ENCODE assay signal across 29 cellular contexts in genomic region chr7:25575634-25576033, GRCh38.
"Had no signal": no experiment of that assay in that cellular context is flagged by ENCODE, and none has a peak within 500 bp of the region (broad histone marks: within the 10 kb centered on the region; RNA-seq: fewer than 3 reads in every experiment).

No MANE protein-coding gene starts in this region.

- H3K27me3 ChIP-seq: hepatocyte, left lung, sigmoid colon, spleen, suprapubic skin, tibial artery, upper lobe of right lung had no signal

- H3K27me3 Mint-ChIP-seq: stimulated activated naive CD8-positive, alpha-beta T cell treated with anti-CD3 and anti-CD28 coated beads, Interleukin-15, Interleukin-2, amounts not matched to agents 100 ng/mL and 50 ng/mL, for 24 hours had no signal

- H3K4me2 ChIP-seq: hepatocyte had no signal

- H3K4me1 Mint-ChIP-seq: immature natural killer cell; naive B cell; natural killer cell; stimulated activated effector memory CD8-positive, alpha-beta T cell treated with anti-CD3 and anti-CD28 coated beads, Interleukin-12 subunit alpha, Interleukin-12 subunit beta, amount 100 ng/mL, for 72 hours had no signal

- H2AFZ ChIP-seq: hepatocyte, parathyroid adenoma had no signal

- H3K4me3 Mint-ChIP-seq: immature natural killer cell; mesothelial cell of epicardium; naive B cell; natural killer cell; neural crest cell; stimulated activated effector memory CD8-positive, alpha-beta T cell treated with anti-CD3 and anti-CD28 coated beads, Interleukin-12 subunit alpha, Interleukin-12 subunit beta, amount 100 ng/mL, for 72 hours; stimulated activated naive CD8-positive, alpha-beta T cell treated with anti-CD3 and anti-CD28 coated beads, Interleukin-15, Interleukin-2, amounts not matched to agents 100 ng/mL and 50 ng/mL, for 24 hours had no signal

- H3K79me2 ChIP-seq: hepatocyte, parathyroid adenoma had no signal

- H3K4me3 ChIP-seq: heart right ventricle, hepatocyte, left lung, lung, psoas muscle, sigmoid colon, spleen, suprapubic skin, thoracic aorta, tibial artery, upper lobe of right lung had no signal

- H3K27ac ChIP-seq: heart right ventricle, hepatocyte, left lung, parathyroid adenoma, psoas muscle, sigmoid colon, spleen, suprapubic skin, thoracic aorta, tibial artery, upper lobe of right lung had no signal

- H3K9me3 ChIP-seq: heart right ventricle, left lung, psoas muscle, sigmoid colon, spleen, suprapubic skin, thoracic aorta, tibial artery, upper lobe of right lung had no signal

- H3K9me3 Mint-ChIP-seq: immature natural killer cell; mesothelial cell of epicardium; natural killer cell; neural crest cell; stimulated activated effector memory CD8-positive, alpha-beta T cell treated with anti-CD3 and anti-CD28 coated beads, Interleukin-12 subunit alpha, Interleukin-12 subunit beta, amount 100 ng/mL, for 72 hours; stimulated activated naive CD8-positive, alpha-beta T cell treated with anti-CD3 and anti-CD28 coated beads, Interleukin-15, Interleukin-2, amounts not matched to agents 100 ng/mL and 50 ng/mL, for 24 hours had no signal

- ATAC-seq: heart right ventricle; left colon; left lung; natural killer cell; psoas muscle; stimulated activated effector memory CD8-positive, alpha-beta T cell treated with anti-CD3 and anti-CD28 coated beads, Interleukin-12 subunit alpha, Interleukin-12 subunit beta, amount 100 ng/mL, for 72 hours; upper lobe of right lung had no signal

- H3K4me1 ChIP-seq: heart right ventricle, left lung, parathyroid adenoma, sigmoid colon, spleen, suprapubic skin, tibial artery, upper lobe of right lung had no signal

- H3K27ac Mint-ChIP-seq: immature natural killer cell; mesothelial cell of epicardium; natural killer cell; stimulated activated effector memory CD8-positive, alpha-beta T cell treated with anti-CD3 and anti-CD28 coated beads, Interleukin-12 subunit alpha, Interleukin-12 subunit beta, amount 100 ng/mL, for 72 hours; stimulated activated naive CD8-positive, alpha-beta T cell treated with anti-CD3 and anti-CD28 coated beads, Interleukin-15, Interleukin-2, amounts not matched to agents 100 ng/mL and 50 ng/mL, for 24 hours had no signal

- DNase-seq: heart right ventricle; immature natural killer cell; kidney; left colon; left lung; mesendoderm; naive B cell; natural killer cell; nucleus accumbens; psoas muscle; sigmoid colon; small intestine; spleen; stimulated activated CD4-positive, alpha-beta T cell treated with anti-CD3 and anti-CD28 coated beads, Interleukin-4, amount 100 ng/mL, for 24 hours; stimulated activated naive CD4-positive, alpha-beta T cell; tibial artery; trophoblast cell; upper lobe of right lung had no signal

- H3K36me3 ChIP-seq: heart right ventricle, left lung, sigmoid colon, spleen, suprapubic skin, thoracic aorta, tibial artery, upper lobe of right lung had no signal

- FAIRE-seq: islet of Langerhans, kidney, small intestine, urothelium cell line had no signal

- H3K36me3 Mint-ChIP-seq: immature natural killer cell; mesothelial cell of epicardium; naive B cell; natural killer cell; stimulated activated effector memory CD8-positive, alpha-beta T cell treated with anti-CD3 and anti-CD28 coated beads, Interleukin-12 subunit alpha, Interleukin-12 subunit beta, amount 100 ng/mL, for 72 hours had no signal

- H3K9ac ChIP-seq: parathyroid adenoma had no signal
